ENCODE assay signal across 23 cellular contexts in genomic region chr16:86228713-86229112, GRCh38.
"Had no signal": no experiment of that assay in that cellular context is flagged by ENCODE, and none has a peak within 500 bp of the region (broad histone marks: within the 10 kb centered on the region; RNA-seq: fewer than 3 reads in every experiment).

No MANE protein-coding gene starts in this region.

- H3K4me3 ChIP-seq: colonic mucosa, coronary artery, dorsolateral prefrontal cortex, esophagus muscularis mucosa, esophagus squamous epithelium, gastrocnemius medialis, gastroesophageal sphincter, heart left ventricle had no signal

- H3K9me3 ChIP-seq: colonic mucosa, esophagus muscularis mucosa, esophagus squamous epithelium, gastrocnemius medialis, gastroesophageal sphincter, heart left ventricle had no signal

- H3K36me3 ChIP-seq: colonic mucosa, esophagus muscularis mucosa, esophagus squamous epithelium, gastrocnemius medialis, gastroesophageal sphincter, heart left ventricle had no signal

- H3K4me1 ChIP-seq: colonic mucosa, esophagus squamous epithelium, foreskin keratinocyte, gastrocnemius medialis, heart left ventricle had no signal

- H3K4me1 Mint-ChIP-seq: endodermal cell had no signal

- H3K4me3 Mint-ChIP-seq: dendritic cell treated with granulocyte-macrophage colony-stimulating factor and Interleukin-4, amounts not matched to agents 40 ng/mL and 50 ng/mL, for 4 days; effector memory CD8-positive, alpha-beta T cell; endodermal cell had no signal

- H3K27me3 ChIP-seq: colonic mucosa, esophagus muscularis mucosa, foreskin keratinocyte, gastroesophageal sphincter had no signal

- DNase-seq: colonic mucosa; cortex of kidney; dermis blood vessel endothelial cell; effector CD4-positive, alpha-beta T cell; effector CD8-positive, alpha-beta T cell; effector memory CD4-positive, alpha-beta T cell; effector memory CD8-positive, alpha-beta T cell; endodermal cell; erythroblast; esophagus squamous epithelium; foreskin fibroblast; foreskin keratinocyte; foreskin melanocyte; gastrocnemius medialis; glutamatergic neuron; heart left ventricle had no signal

- H3K27ac ChIP-seq: colonic mucosa, coronary artery, dorsolateral prefrontal cortex, epithelial cell of prostate, esophagus muscularis mucosa, esophagus squamous epithelium, foreskin keratinocyte, gastrocnemius medialis, gastroesophageal sphincter, heart left ventricle had no signal

- ATAC-seq: effector memory CD8-positive, alpha-beta T cell; esophagus mucosa; foreskin keratinocyte; gastrocnemius medialis; gastroesophageal sphincter; heart left ventricle had no signal

- H3K9me3 Mint-ChIP-seq: dendritic cell treated with granulocyte-macrophage colony-stimulating factor and Interleukin-4, amounts not matched to agents 40 ng/mL and 50 ng/mL, for 4 days; effector memory CD8-positive, alpha-beta T cell had no signal

- H3K27ac Mint-ChIP-seq: dendritic cell treated with granulocyte-macrophage colony-stimulating factor and Interleukin-4, amounts not matched to agents 40 ng/mL and 50 ng/mL, for 4 days; effector memory CD8-positive, alpha-beta T cell; endodermal cell had no signal
